Comparison of ENCODE assay signal across 2 cellular contexts in the genomic region with DNA sequence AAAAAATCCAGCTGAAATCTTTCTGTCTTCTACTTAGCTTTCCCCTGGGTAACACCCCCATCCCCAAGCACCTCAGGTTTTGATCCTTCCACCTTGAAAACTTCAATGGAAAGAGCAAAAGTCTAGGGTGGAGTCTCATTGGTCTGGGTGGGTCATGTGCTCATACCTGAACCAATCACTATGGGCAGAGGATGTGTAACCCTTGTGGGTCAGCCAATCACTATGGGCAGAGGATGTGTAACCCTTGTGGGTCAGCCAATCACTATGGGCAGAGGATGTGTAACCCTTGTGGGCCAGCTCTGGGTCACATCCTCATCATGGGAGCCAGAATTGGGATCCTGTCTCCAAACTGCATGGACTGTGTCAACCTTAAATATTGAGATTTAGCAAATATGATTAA.
TF ChIP-seq lines count a peak whose summit lies in the region.

No MANE protein-coding gene starts in this region.

TF ChIP-seq in HepG2, 621 proteins besides CTCF, POLR2A, EP300 and RAD21:
- TF ChIP-seq NFYB (CRISPR knock-in tag; IDR thresholded peaks at IDR 0.05) (peak; percentile 74), ZNF558 (CRISPR knock-in tag; IDR thresholded peaks at IDR 0.05; ENCODE audit: borderline replicate concordance) (no peak), NFYC (CRISPR knock-in tag; IDR thresholded peaks at IDR 0.05) (peak; percentile 82), TBL1XR1 (IDR thresholded peaks at IDR 0.05; ENCODE audit: borderline replicate concordance, low read length, partially characterized antibody) (no peak), MXI1 (IDR thresholded peaks at IDR 0.05; ENCODE audit: borderline replicate concordance, low read depth, low read length) (no peak), ZFP36L1 (CRISPR knock-in tag; IDR thresholded peaks at IDR 0.05) (no peak)
- TF ChIP-seq, protein P1, sequence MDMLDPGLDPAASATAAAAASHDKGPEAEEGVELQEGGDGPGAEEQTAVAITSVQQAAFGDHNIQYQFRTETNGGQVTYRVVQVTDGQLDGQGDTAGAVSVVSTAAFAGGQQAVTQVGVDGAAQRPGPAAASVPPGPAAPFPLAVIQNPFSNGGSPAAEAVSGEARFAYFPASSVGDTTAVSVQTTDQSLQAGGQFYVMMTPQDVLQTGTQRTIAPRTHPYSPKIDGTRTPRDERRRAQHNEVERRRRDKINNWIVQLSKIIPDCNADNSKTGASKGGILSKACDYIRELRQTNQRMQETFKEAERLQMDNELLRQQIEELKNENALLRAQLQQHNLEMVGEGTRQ (IDR thresholded peaks at IDR 0.05; ENCODE audit: low read depth, low read length) = peak; percentile 40; the same call in 1 of the 2 replicates
- TF ChIP-seq, protein P1 (CRISPR knock-in tag; IDR thresholded peaks at IDR 0.05; ENCODE audit: borderline replicate concordance) = peak; percentile 73; the same call in 1 of the 2 replicates

TF ChIP-seq in SK-N-SH treated with all-trans-retinoic acid at 6 μM for 48 hours, 23 proteins besides CTCF, POLR2A, EP300 and RAD21:
- TF ChIP-seq, protein P2, sequence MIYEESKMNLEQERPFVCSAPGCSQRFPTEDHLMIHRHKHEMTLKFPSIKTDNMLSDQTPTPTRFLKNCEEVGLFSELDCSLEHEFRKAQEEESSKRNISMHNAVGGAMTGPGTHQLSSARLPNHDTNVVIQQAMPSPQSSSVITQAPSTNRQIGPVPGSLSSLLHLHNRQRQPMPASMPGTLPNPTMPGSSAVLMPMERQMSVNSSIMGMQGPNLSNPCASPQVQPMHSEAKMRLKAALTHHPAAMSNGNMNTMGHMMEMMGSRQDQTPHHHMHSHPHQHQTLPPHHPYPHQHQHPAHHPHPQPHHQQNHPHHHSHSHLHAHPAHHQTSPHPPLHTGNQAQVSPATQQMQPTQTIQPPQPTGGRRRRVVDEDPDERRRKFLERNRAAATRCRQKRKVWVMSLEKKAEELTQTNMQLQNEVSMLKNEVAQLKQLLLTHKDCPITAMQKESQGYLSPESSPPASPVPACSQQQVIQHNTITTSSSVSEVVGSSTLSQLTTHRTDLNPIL (CRISPR knock-in tag; IDR thresholded peaks at IDR 0.05; ENCODE audit: low read depth) = no peak
- TF ChIP-seq SNAI2 (CRISPR knock-in tag; IDR thresholded peaks at IDR 0.05) = no peak
- TF ChIP-seq CSDC2 (CRISPR knock-in tag; IDR thresholded peaks at IDR 0.05) = no peak
- TF ChIP-seq OSR1 (CRISPR knock-in tag; IDR thresholded peaks at IDR 0.05) = no peak
- no peak for TF ChIP-seq PPARA (CRISPR knock-in tag; IDR thresholded peaks at IDR 0.05; ENCODE audit: borderline replicate concordance)
- TF ChIP-seq, protein P3, sequence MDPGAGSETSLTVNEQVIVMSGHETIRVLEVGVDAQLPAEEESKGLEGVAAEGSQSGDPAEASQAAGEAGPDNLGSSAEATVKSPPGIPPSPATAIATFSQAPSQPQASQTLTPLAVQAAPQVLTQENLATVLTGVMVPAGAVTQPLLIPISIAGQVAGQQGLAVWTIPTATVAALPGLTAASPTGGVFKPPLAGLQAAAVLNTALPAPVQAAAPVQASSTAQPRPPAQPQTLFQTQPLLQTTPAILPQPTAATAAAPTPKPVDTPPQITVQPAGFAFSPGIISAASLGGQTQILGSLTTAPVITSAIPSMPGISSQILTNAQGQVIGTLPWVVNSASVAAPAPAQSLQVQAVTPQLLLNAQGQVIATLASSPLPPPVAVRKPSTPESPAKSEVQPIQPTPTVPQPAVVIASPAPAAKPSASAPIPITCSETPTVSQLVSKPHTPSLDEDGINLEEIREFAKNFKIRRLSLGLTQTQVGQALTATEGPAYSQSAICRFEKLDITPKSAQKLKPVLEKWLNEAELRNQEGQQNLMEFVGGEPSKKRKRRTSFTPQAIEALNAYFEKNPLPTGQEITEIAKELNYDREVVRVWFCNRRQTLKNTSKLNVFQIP (CRISPR knock-in tag; IDR thresholded peaks at IDR 0.05; ENCODE audit: borderline replicate concordance, low read depth) = no peak
- TF ChIP-seq ESRRG (CRISPR knock-in tag; IDR thresholded peaks at IDR 0.05) = no peak
- TF ChIP-seq ZFP30 (CRISPR knock-in tag; IDR thresholded peaks at IDR 0.05) = no peak
- TF ChIP-seq ZNF8 (CRISPR knock-in tag; IDR thresholded peaks at IDR 0.05) = no peak
- TF ChIP-seq, protein P4, sequence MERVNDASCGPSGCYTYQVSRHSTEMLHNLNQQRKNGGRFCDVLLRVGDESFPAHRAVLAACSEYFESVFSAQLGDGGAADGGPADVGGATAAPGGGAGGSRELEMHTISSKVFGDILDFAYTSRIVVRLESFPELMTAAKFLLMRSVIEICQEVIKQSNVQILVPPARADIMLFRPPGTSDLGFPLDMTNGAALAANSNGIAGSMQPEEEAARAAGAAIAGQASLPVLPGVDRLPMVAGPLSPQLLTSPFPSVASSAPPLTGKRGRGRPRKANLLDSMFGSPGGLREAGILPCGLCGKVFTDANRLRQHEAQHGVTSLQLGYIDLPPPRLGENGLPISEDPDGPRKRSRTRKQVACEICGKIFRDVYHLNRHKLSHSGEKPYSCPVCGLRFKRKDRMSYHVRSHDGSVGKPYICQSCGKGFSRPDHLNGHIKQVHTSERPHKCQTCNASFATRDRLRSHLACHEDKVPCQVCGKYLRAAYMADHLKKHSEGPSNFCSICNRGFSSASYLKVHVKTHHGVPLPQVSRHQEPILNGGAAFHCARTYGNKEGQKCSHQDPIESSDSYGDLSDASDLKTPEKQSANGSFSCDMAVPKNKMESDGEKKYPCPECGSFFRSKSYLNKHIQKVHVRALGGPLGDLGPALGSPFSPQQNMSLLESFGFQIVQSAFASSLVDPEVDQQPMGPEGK (CRISPR knock-in tag; IDR thresholded peaks at IDR 0.05; ENCODE audit: borderline replicate concordance) = no peak
- no peak for TF ChIP-seq ZNF70 (CRISPR knock-in tag; IDR thresholded peaks at IDR 0.05)
- TF ChIP-seq, protein P5, sequence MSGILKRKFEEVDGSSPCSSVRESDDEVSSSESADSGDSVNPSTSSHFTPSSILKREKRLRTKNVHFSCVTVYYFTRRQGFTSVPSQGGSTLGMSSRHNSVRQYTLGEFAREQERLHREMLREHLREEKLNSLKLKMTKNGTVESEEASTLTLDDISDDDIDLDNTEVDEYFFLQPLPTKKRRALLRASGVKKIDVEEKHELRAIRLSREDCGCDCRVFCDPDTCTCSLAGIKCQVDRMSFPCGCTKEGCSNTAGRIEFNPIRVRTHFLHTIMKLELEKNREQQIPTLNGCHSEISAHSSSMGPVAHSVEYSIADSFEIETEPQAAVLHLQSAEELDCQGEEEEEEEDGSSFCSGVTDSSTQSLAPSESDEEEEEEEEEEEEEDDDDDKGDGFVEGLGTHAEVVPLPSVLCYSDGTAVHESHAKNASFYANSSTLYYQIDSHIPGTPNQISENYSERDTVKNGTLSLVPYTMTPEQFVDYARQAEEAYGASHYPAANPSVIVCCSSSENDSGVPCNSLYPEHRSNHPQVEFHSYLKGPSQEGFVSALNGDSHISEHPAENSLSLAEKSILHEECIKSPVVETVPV (CRISPR knock-in tag; IDR thresholded peaks at IDR 0.05) = no peak
- no peak for TF ChIP-seq BACH2 (CRISPR knock-in tag; IDR thresholded peaks at IDR 0.05; ENCODE audit: borderline replicate concordance)
- TF ChIP-seq RARB (CRISPR knock-in tag; IDR thresholded peaks at IDR 0.05) = no peak
- no peak for TF ChIP-seq ZC3H10 (CRISPR knock-in tag; IDR thresholded peaks at IDR 0.05)
TF ChIP-seq in SK-N-SH treated with all-trans-retinoic acid at 6 μM for 48 hours: peak in this region for 0.
